Comparison of ENCODE assay signal across 3 cellular contexts in genomic region chr6:53209681-53210080, GRCh38.
"Had no signal": no experiment of that assay in that cellular context is flagged by ENCODE, and none has a peak within 500 bp of the region (broad histone marks: within the 10 kb centered on the region; RNA-seq: fewer than 3 reads in every experiment).

No MANE protein-coding gene starts in this region.

- ATAC-seq: GM12878 had no signal

- H3K4me3 ChIP-seq: GM12878 had no signal

- DNase-seq: GDM1, GF-D8 had no signal
